Comparison of ENCODE assay signal across 10 cellular contexts in genomic region chr17:81960130-81960958, GRCh38. TPM values are rescaled to one million over a fixed set of nuclear protein-coding genes. Genes with fewer than 3 reads are reported as not detected.
DNase-seq lines count a peak whose midpoint lies in the region; ATAC-seq, FAIRE-seq and TF ChIP-seq lines count a peak whose summit lies in the region.
"Had no signal": no experiment of that assay in that cellular context is flagged by ENCODE, and none has a peak within 500 bp of the region (broad histone marks: within the 10 kb centered on the region; RNA-seq: fewer than 3 reads in every experiment).

No MANE protein-coding gene starts in this region.

- H3K4me3 ChIP-seq in K562 (peak overlapping the region; percentile 58), mucosa of descending colon (no peak overlapping the region)

- no peaks in the 10 kb centered on the region for H3K36me3 Mint-ChIP-seq in T-helper 2 cell treated with Interferon-gamma antibody and Interleukin-4, amounts not matched to agents 5 μg/mL and 100 μg/mL, for 36 hours (ENCODE audit: low read depth)

- no TSS peak for BruUV-seq in K562 (replicated peaks; lab: Mats Ljungman, UMichigan)

- POLR2A ChIA-PET in K562 (lab: Yijun Ruan, JAX) = interaction anchor here (0.8 to 1.6 kb wide), 14 partner anchors 8 to 225 kb away, joined by 3 to 7 read pairs (median 4); partner anchors contain the start of genes ASPSCR1, CENPX, LRRC45 and PYCR1

- no peak for FAIRE-seq in K562 (lab: Jason Lieb, UNC)

- H2AFZ ChIP-seq in K562 (ENCODE audit: low read depth, low read length) = peak overlapping the region; percentile 91

- peaks cover 3% of the 10 kb centered on the region for H3K4me1 Mint-ChIP-seq in T-helper 2 cell treated with Interferon-gamma antibody and Interleukin-4, amounts not matched to agents 5 μg/mL and 100 μg/mL, for 36 hours (ENCODE audit: low read depth)

- H3K27me3 ChIP-seq in K562 (ENCODE audit: control insufficient read depth in 2 of 2, insufficient read depth in 2 of 2, low read length in 2 of 2) = no peaks in the 10 kb centered on the region

- H3K9me3 Mint-ChIP-seq in T-helper 2 cell treated with Interferon-gamma antibody and Interleukin-4, amounts not matched to agents 5 μg/mL and 100 μg/mL, for 36 hours = no peaks in the 10 kb centered on the region

- CTCF ChIA-PET in K562 (lab: Yijun Ruan, JAX; ENCODE audit: low intra/inter-chr PET ratio) = interaction anchor here (0.5 to 5.2 kb wide), 9 partner anchors 17 to 807 kb away, joined by 3 to 103 read pairs (median 5); partner anchors contain the start of genes ASPSCR1, CENPX, DCXR and LRRC45

- peak overlapping the region; percentile 68 for H3K27ac ChIP-seq in K562 (ENCODE audit: extremely low read depth, low read depth, low read length)
- H3K27ac ChIP-seq: epithelial cell of prostate had no signal

- TF ChIP-seq CTCF in K562 (IDR thresholded peaks at IDR 0.05 in 2 of 3, conservative IDR thresholded peaks at IDR 0.05 in 1 of 3; ENCODE audit: insufficient read depth in 2 of 3, low read depth in 1 of 3, low read length in 3 of 3) = no peak
- TF ChIP-seq CTCF in mucosa of descending colon (IDR thresholded peaks at IDR 0.05) = no peak

- TF ChIP-seq RAD21 in K562 (CRISPR knock-in tag; conservative IDR thresholded peaks at IDR 0.05 in 1 of 2, IDR thresholded peaks at IDR 0.05 in 1 of 2) = no peak

- H3K4me1 ChIP-seq in K562 (replicated peaks in 1 of 2; ENCODE audit: control insufficient read depth in 2 of 2, insufficient read depth in 2 of 2, low read length in 2 of 2) (peaks cover 7 to 73% of the 10 kb centered on the region in 2 experiments; a peak in 4 of 5 replicates), mucosa of descending colon (ENCODE audit: low read depth) (peaks cover 22% of the 10 kb centered on the region)

- intact Hi-C loops in K562 (cut with micrococcal nuclease) = no loop called here
- intact Hi-C loops in mucosa of descending colon (cut with DNase I, micrococcal nuclease) = loop anchor here in 1 of 2 donors (5.0 kb wide), 1 partner anchor 57 kb away; no protein-coding TSS in a partner anchor

- no peak overlapping the region for H3K4me3 Mint-ChIP-seq in T-helper 2 cell treated with Interferon-gamma antibody and Interleukin-4, amounts not matched to agents 5 μg/mL and 100 μg/mL, for 36 hours

- peaks cover 20% of the 10 kb centered on the region for H3K79me2 ChIP-seq in K562 (ENCODE audit: control insufficient read depth, insufficient read depth, low read length)

- peak overlapping the region; percentile 85 for H3K4me2 ChIP-seq in K562 (ENCODE audit: insufficient read depth, low read length)

- 3% methylated on average over 51 of the region's 98 CpGs for WGBS in K562 (ENCODE audit: insufficient coverage, low coverage, missing lambda C conversion rate)

- no peaks in the 10 kb centered on the region for H3K9me3 ChIP-seq in K562 (replicated peaks; ENCODE audit: control insufficient read depth, insufficient read depth, low read depth, low read length)
- no peaks in the 10 kb centered on the region for H3K9me3 ChIP-seq in mucosa of descending colon

- ATAC-seq in K562 (peak; percentile 26), mucosa of descending colon (peak; percentile 38), GM19023 (IDR thresholded peaks at IDR 0.05; ENCODE audit: unreplicated experiment) (no peak), HG03159 (IDR thresholded peaks at IDR 0.05; ENCODE audit: unreplicated experiment) (no peak)

- H3K9me1 ChIP-seq in K562 (ENCODE audit: control insufficient read depth, insufficient read depth, low read length) = no peaks in the 10 kb centered on the region

- TF ChIP-seq POLR2A in K562 (conservative IDR thresholded peaks at IDR 0.05) = no peak

- H4K20me1 ChIP-seq in K562 (replicated peaks; ENCODE audit: control insufficient read depth, insufficient read depth, low read length) = no peaks in the 10 kb centered on the region

- peaks cover 15% of the 10 kb centered on the region; the same call in 2 of the 3 replicates for H3K36me3 ChIP-seq in K562 (ENCODE audit: control insufficient read depth, insufficient read depth, low read length)
- no peaks in the 10 kb centered on the region for H3K36me3 ChIP-seq in mucosa of descending colon (ENCODE audit: low read depth)

- peaks cover 50% of the 10 kb centered on the region for H3K27me3 Mint-ChIP-seq in T-helper 2 cell treated with Interferon-gamma antibody and Interleukin-4, amounts not matched to agents 5 μg/mL and 100 μg/mL, for 36 hours (ENCODE audit: low read depth)

- in situ Hi-C loops in K562 (cut with MboI) = no loop called here

- TF ChIP-seq EP300 in K562 (IDR thresholded peaks at IDR 0.05; ENCODE audit: low read length) = no peak

- no peak overlapping the region for H3K27ac Mint-ChIP-seq in T-helper 2 cell treated with Interferon-gamma antibody and Interleukin-4, amounts not matched to agents 5 μg/mL and 100 μg/mL, for 36 hours

- peak; percentile 29 for DNase-seq in stimulated activated CD4-positive, alpha-beta T cell treated with anti-CD3 and anti-CD28 coated beads, Interleukin-15, amount 100 ng/mL, for 24 hours
- DNase-seq in stimulated activated CD4-positive, alpha-beta T cell treated with anti-CD3 and anti-CD28 coated beads, Interleukin-4, amount 100 ng/mL, for 24 hours = no peak
- DNase-seq in K562 (ENCODE audit: extremely low read depth in 1 of 4, low spot score in 3 of 4) (peak; percentile 36 to 50 (median 42)), mucosa of descending colon (peak in 1 of 3 donors; percentile 47), amygdala (lab: John Stamatoyannopoulos, UW) (no peak)
- DNase-seq in T-helper 2 cell treated with Interferon-gamma antibody and Interleukin-4, amounts not matched to agents 5 μg/mL and 100 μg/mL, for 36 hours (ENCODE audit: low spot score) = no peak

- peak overlapping the region; percentile 82 to 92 for H3K9ac ChIP-seq in K562 (ENCODE audit: insufficient read depth in 1 of 2, low read depth in 2 of 2, low read length in 2 of 2)

RNA-seq across cellular contexts. Expression of gene NOTUM, which starts 0.6 kb away (rescaled TPM):
- total RNA-seq in K562 (2011; cell fraction: chromatin; rRNA removed; ENCODE audit: low replicate concordance) = 8.4 and 25.5 TPM in 2 replicates
- total RNA-seq in K562 (2011; cell fraction: nucleolus; rRNA removed) = 25.5 and 27.9 TPM in 2 replicates
- 15.3 and 16.9 TPM in 2 replicates for total RNA-seq in K562 (2011; cell fraction: nucleoplasm; rRNA removed)
- 13.9 and 22.5 TPM in 2 replicates for total RNA-seq in K562 (2014; rRNA removed)
- total RNA-seq in K562 (2014; rRNA removed; fragmentation: Illumina TruSeq; extraction: Trizol) = 0.99 and 1.3 TPM in 2 replicates
- 4.1 and 4.2 TPM in 2 replicates for total RNA-seq in K562 (2015; rRNA removed; fragmentation: Illumina TruSeq; extraction: Trizol)
- total RNA-seq in K562 (2021) = 11.8 and 14.1 TPM in 2 replicates
- 4.5 and 6.1 TPM in 2 replicates for polyA plus RNA-seq in K562 (2011; rRNA removed)
- 7.8 and 22.0 TPM in 2 replicates for polyA plus RNA-seq in K562 (2011; cell fraction: cytosol; rRNA removed)
- polyA plus RNA-seq in K562 (2011; cell fraction: nucleus; rRNA removed) = 10.3 and 25.0 TPM in 2 replicates
- 8.5 and 11.5 TPM in 2 replicates for polyA plus RNA-seq in K562 (2012)
- 1.9 and 5.3 TPM in 2 replicates for polyA plus RNA-seq in K562 (2014; fragmentation: Illumina TruSeq; extraction: Trizol)
- under 1 TPM; 0.03 to 0.17 TPM for polyA plus RNA-seq in K562 (2014; fragmentation: Nextera tagmentation; extraction: Ambion mirVana)
- 13.4 and 14.0 TPM in 2 replicates for polyA plus RNA-seq in K562 (2014; rRNA removed)
- polyA minus RNA-seq in K562 (2011; rRNA and poly(A)+ RNA removed) = 0.72 and 1.6 TPM in 2 replicates
- 4.7 and 5.6 TPM in 2 replicates for polyA minus RNA-seq in K562 (2011; cell fraction: cytosol; rRNA and poly(A)+ RNA removed)
- polyA minus RNA-seq in K562 (2011; cell fraction: nucleus; rRNA and poly(A)+ RNA removed) = 14.7 and 15.2 TPM in 2 replicates
- under 1 TPM in 1 of 3 donors, not detected in 2; 0.13 TPM for total RNA-seq in mucosa of descending colon
- total RNA-seq: subcutaneous adipose tissue had no signal

RNA-seq across cellular contexts. Expression of gene MYADML2, which starts 13.3 kb away (rescaled TPM):
- not detected in 2 replicates for total RNA-seq in K562 (2011; cell fraction: chromatin; rRNA removed; ENCODE audit: low replicate concordance)
- total RNA-seq in K562 (2011; cell fraction: nucleolus; rRNA removed) = not detected in 2 replicates
- total RNA-seq in K562 (2011; cell fraction: nucleoplasm; rRNA removed) = not detected in 2 replicates
- total RNA-seq in K562 (2014; rRNA removed) (not detected in 2 replicates), K562 (2014; rRNA removed; fragmentation: Illumina TruSeq; extraction: Trizol) (not detected in 2 replicates), K562 (2015; rRNA removed; fragmentation: Illumina TruSeq; extraction: Trizol) (not detected in 2 replicates), K562 (2021) (not detected in 2 replicates), mucosa of descending colon (under 1 TPM in 1 of 3 donors, not detected in 2; 0.13 TPM)
- polyA plus RNA-seq in K562 (2011; rRNA removed) (not detected in 2 replicates), K562 (2014; fragmentation: Illumina TruSeq; extraction: Trizol) (not detected in 2 replicates), K562 (2014; fragmentation: Nextera tagmentation; extraction: Ambion mirVana) (not detected), K562 (2014; rRNA removed) (not detected in 2 replicates)
- polyA plus RNA-seq in K562 (2011; cell fraction: cytosol; rRNA removed) = not detected in 2 replicates
- polyA plus RNA-seq in K562 (2011; cell fraction: nucleus; rRNA removed) = not detected in 2 replicates
- 0.05 and 0.26 TPM in 2 replicates for polyA plus RNA-seq in K562 (2012)
- not detected in 2 replicates for polyA minus RNA-seq in K562 (2011; rRNA and poly(A)+ RNA removed)
- polyA minus RNA-seq in K562 (2011; cell fraction: cytosol; rRNA and poly(A)+ RNA removed) = not detected in 2 replicates
- polyA minus RNA-seq in K562 (2011; cell fraction: nucleus; rRNA and poly(A)+ RNA removed) = not detected in 2 replicates
- total RNA-seq: subcutaneous adipose tissue had no signal

RNA-seq across cellular contexts. Expression of gene ASPSCR1, which starts 17.1 kb away (rescaled TPM):
- 32.2 and 96.0 TPM in 2 replicates for total RNA-seq in K562 (2011; cell fraction: chromatin; rRNA removed; ENCODE audit: low replicate concordance)
- 68.7 and 87.6 TPM in 2 replicates for total RNA-seq in K562 (2011; cell fraction: nucleolus; rRNA removed)
- total RNA-seq in K562 (2011; cell fraction: nucleoplasm; rRNA removed) = 42.2 and 44.0 TPM in 2 replicates
- total RNA-seq in K562 (2014; rRNA removed) (35.9 and 49.9 TPM in 2 replicates), K562 (2014; rRNA removed; fragmentation: Illumina TruSeq; extraction: Trizol) (5.9 and 7.4 TPM in 2 replicates), K562 (2015; rRNA removed; fragmentation: Illumina TruSeq; extraction: Trizol) (21.3 and 22.3 TPM in 2 replicates), K562 (2021) (33.4 and 36.9 TPM in 2 replicates), mucosa of descending colon (10 to 100 TPM; 33.1 to 35.2 (median 34.5) TPM)
- polyA plus RNA-seq in K562 (2011; rRNA removed) (8.6 TPM in 2 replicates), K562 (2014; fragmentation: Illumina TruSeq; extraction: Trizol) (11.6 and 19.2 TPM in 2 replicates), K562 (2014; fragmentation: Nextera tagmentation; extraction: Ambion mirVana) (1 to 10 TPM in 1 of 2 experiments, under 1 TPM in 1; 0.90 to 2.2 TPM), K562 (2014; rRNA removed) (26.7 and 33.7 TPM in 2 replicates)
- 16.0 and 34.5 TPM in 2 replicates for polyA plus RNA-seq in K562 (2011; cell fraction: cytosol; rRNA removed)
- 72.4 and 104 TPM in 2 replicates for polyA plus RNA-seq in K562 (2011; cell fraction: nucleus; rRNA removed)
- 26.6 and 32.9 TPM in 2 replicates for polyA plus RNA-seq in K562 (2012)
- polyA minus RNA-seq in K562 (2011; rRNA and poly(A)+ RNA removed) = 1.6 and 6.1 TPM in 2 replicates
- 16.6 and 18.1 TPM in 2 replicates for polyA minus RNA-seq in K562 (2011; cell fraction: cytosol; rRNA and poly(A)+ RNA removed)
- 25.4 and 29.1 TPM in 2 replicates for polyA minus RNA-seq in K562 (2011; cell fraction: nucleus; rRNA and poly(A)+ RNA removed)

RNA-seq across cellular contexts. Expression of gene PYCR1, which starts 23.2 kb away (rescaled TPM):
- 35.2 and 129 TPM in 2 replicates for total RNA-seq in K562 (2011; cell fraction: chromatin; rRNA removed; ENCODE audit: low replicate concordance)
- total RNA-seq in K562 (2011; cell fraction: nucleolus; rRNA removed) = 138 and 157 TPM in 2 replicates
- total RNA-seq in K562 (2011; cell fraction: nucleoplasm; rRNA removed) = 86.4 and 88.3 TPM in 2 replicates
- 215 and 290 TPM in 2 replicates for total RNA-seq in K562 (2014; rRNA removed)
- total RNA-seq in K562 (2014; rRNA removed; fragmentation: Illumina TruSeq; extraction: Trizol) = 72.4 and 95.4 TPM in 2 replicates
- total RNA-seq in K562 (2015; rRNA removed; fragmentation: Illumina TruSeq; extraction: Trizol) = 120 and 126 TPM in 2 replicates
- 302 and 328 TPM in 2 replicates for total RNA-seq in K562 (2021)
- 188 and 273 TPM in 2 replicates for polyA plus RNA-seq in K562 (2011; rRNA removed)
- 301 and 524 TPM in 2 replicates for polyA plus RNA-seq in K562 (2011; cell fraction: cytosol; rRNA removed)
- 256 and 278 TPM in 2 replicates for polyA plus RNA-seq in K562 (2011; cell fraction: nucleus; rRNA removed)
- 283 and 370 TPM in 2 replicates for polyA plus RNA-seq in K562 (2012)
- 183 and 278 TPM in 2 replicates for polyA plus RNA-seq in K562 (2014; fragmentation: Illumina TruSeq; extraction: Trizol)
- polyA plus RNA-seq in K562 (2014; fragmentation: Nextera tagmentation; extraction: Ambion mirVana) = 10 to 100 TPM; 11.7 to 18.6 TPM
- polyA plus RNA-seq in K562 (2014; rRNA removed) = 270 and 349 TPM in 2 replicates
- polyA minus RNA-seq in K562 (2011; rRNA and poly(A)+ RNA removed) = 107 and 155 TPM in 2 replicates
- polyA minus RNA-seq in K562 (2011; cell fraction: cytosol; rRNA and poly(A)+ RNA removed) = 127 and 130 TPM in 2 replicates
- 35.5 and 52.4 TPM in 2 replicates for polyA minus RNA-seq in K562 (2011; cell fraction: nucleus; rRNA and poly(A)+ RNA removed)
- total RNA-seq in mucosa of descending colon = 10 to 100 TPM; 14.7 to 35.0 (median 28.2) TPM

RNA-seq across cellular contexts. Expression of gene MAFG, which starts 32.8 kb away (rescaled TPM):
- total RNA-seq in K562 (2011; cell fraction: chromatin; rRNA removed; ENCODE audit: low replicate concordance) = 86.9 and 142 TPM in 2 replicates
- 78.0 and 85.0 TPM in 2 replicates for total RNA-seq in K562 (2011; cell fraction: nucleolus; rRNA removed)
- total RNA-seq in K562 (2011; cell fraction: nucleoplasm; rRNA removed) = 64.7 and 70.4 TPM in 2 replicates
- total RNA-seq in K562 (2014; rRNA removed) = 27.3 and 30.1 TPM in 2 replicates
- 16.3 and 16.9 TPM in 2 replicates for total RNA-seq in K562 (2014; rRNA removed; fragmentation: Illumina TruSeq; extraction: Trizol)
- total RNA-seq in K562 (2015; rRNA removed; fragmentation: Illumina TruSeq; extraction: Trizol) = 23.6 and 24.9 TPM in 2 replicates
- total RNA-seq in K562 (2021) = 46.7 and 58.1 TPM in 2 replicates
- polyA plus RNA-seq in K562 (2011; rRNA removed) = 22.4 and 31.8 TPM in 2 replicates
- polyA plus RNA-seq in K562 (2011; cell fraction: cytosol; rRNA removed) = 35.6 and 35.9 TPM in 2 replicates
- 200 and 206 TPM in 2 replicates for polyA plus RNA-seq in K562 (2011; cell fraction: nucleus; rRNA removed)
- polyA plus RNA-seq in K562 (2012) = 32.4 and 47.9 TPM in 2 replicates
- polyA plus RNA-seq in K562 (2014; fragmentation: Illumina TruSeq; extraction: Trizol) = 31.2 and 36.3 TPM in 2 replicates
- polyA plus RNA-seq in K562 (2014; fragmentation: Nextera tagmentation; extraction: Ambion mirVana) = 1 to 10 TPM; 1.1 to 2.8 TPM
- polyA plus RNA-seq in K562 (2014; rRNA removed) = 44.8 and 46.7 TPM in 2 replicates
- polyA minus RNA-seq in K562 (2011; rRNA and poly(A)+ RNA removed) = 10.6 and 14.3 TPM in 2 replicates
- 12.7 and 17.1 TPM in 2 replicates for polyA minus RNA-seq in K562 (2011; cell fraction: cytosol; rRNA and poly(A)+ RNA removed)
- polyA minus RNA-seq in K562 (2011; cell fraction: nucleus; rRNA and poly(A)+ RNA removed) = 15.9 and 20.3 TPM in 2 replicates
- 10 to 100 TPM; 17.4 to 34.0 (median 21.1) TPM for total RNA-seq in mucosa of descending colon

Comparison
In these comparisons a context has a peak if more than half of its experiments do, and no peak if none do; other contexts are left out.
1. DNase-seq: peak in stimulated activated CD4-positive, alpha-beta T cell treated with anti-CD3 and anti-CD28 coated beads, Interleukin-15, amount 100 ng/mL, for 24 hours (single experiment) and K562 (4 of 4); none in stimulated activated CD4-positive, alpha-beta T cell treated with anti-CD3 and anti-CD28 coated beads, Interleukin-4, amount 100 ng/mL, for 24 hours (single experiment), T-helper 2 cell treated with Interferon-gamma antibody and Interleukin-4, amounts not matched to agents 5 μg/mL and 100 μg/mL, for 36 hours (single experiment) and amygdala (0 of 56).
2. ATAC-seq: peak in K562 (single experiment) and mucosa of descending colon (single experiment); none in GM19023 (single experiment) and HG03159 (single experiment).